ENCODE assay signal across 16 cellular contexts in the genomic region with DNA sequence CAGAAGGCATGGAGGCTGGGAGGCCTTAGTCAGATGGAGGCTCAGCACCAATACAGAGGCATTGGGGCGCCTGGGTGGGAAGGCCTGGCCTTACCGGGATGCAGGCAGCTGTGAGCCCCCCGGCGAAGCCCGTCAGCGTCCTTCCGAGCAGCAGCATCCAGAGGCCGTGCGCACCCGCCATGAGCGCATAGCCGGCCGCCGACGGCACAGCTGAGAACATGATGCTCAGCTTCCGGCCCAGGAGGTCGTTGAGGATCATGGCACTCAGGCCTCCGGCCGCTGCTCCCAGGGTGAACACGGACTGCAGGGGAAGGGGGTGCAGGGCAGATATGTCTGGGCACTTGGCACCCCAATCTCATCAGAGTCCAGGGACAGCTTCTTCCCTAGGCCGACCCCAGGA. TPM values are rescaled to one million over a fixed set of nuclear protein-coding genes. Genes with fewer than 3 reads are reported as not detected.
"Had no signal": no experiment of that assay in that cellular context is flagged by ENCODE, and none has a peak within 500 bp of the region (broad histone marks: within the 10 kb centered on the region; RNA-seq: fewer than 3 reads in every experiment).

No MANE protein-coding gene starts in this region.

- H3K27me3 ChIP-seq: ascending aorta, esophagus muscularis mucosa had no signal

- DNase-seq: activated CD4-positive, alpha-beta T cell treated with anti-CD3 and anti-CD28 coated beads for 4 hours; activated CD8-positive, alpha-beta memory T cell treated with anti-CD3 and anti-CD28 coated beads, Interleukin-2, amount 50 U/mL, for 48 hours; activated CD8-positive, alpha-beta T cell treated with anti-CD3 and anti-CD28 coated beads, Interleukin-2, amount 10 ng/mL, durations not matched to agents 7 days and 5 days; activated naive CD8-positive, alpha-beta T cell treated with anti-CD3 and anti-CD28 coated beads, Interleukin-2, amount 10 ng/mL, durations not matched to agents 7 days and 5 days; stimulated activated CD4-positive, alpha-beta T cell treated with anti-CD3 and anti-CD28 coated beads, Interleukin-2, amount 100 ng/mL, for 24 hours; stimulated activated naive CD4-positive, alpha-beta T cell; substantia nigra; T-helper 1 cell; transverse colon had no signal

- ATAC-seq: activated CD8-positive, alpha-beta T cell treated with anti-CD3 and anti-CD28 coated beads, Interleukin-2, amount 10 ng/mL, durations not matched to agents 7 days and 5 days; left lobe of liver; sciatic nerve had no signal

- H3K9me3 Mint-ChIP-seq: activated naive CD8-positive, alpha-beta T cell treated with anti-CD3 and anti-CD28 coated beads, Interleukin-2, amount 10 ng/mL, durations not matched to agents 7 days and 5 days had no signal

- H3K36me3 ChIP-seq: neutrophil, transverse colon had no signal

- H3K27me3 Mint-ChIP-seq: activated naive CD8-positive, alpha-beta T cell treated with anti-CD3 and anti-CD28 coated beads, Interleukin-2, amount 10 ng/mL, durations not matched to agents 7 days and 5 days had no signal

- H3K27ac ChIP-seq: ascending aorta, esophagus muscularis mucosa, neutrophil, transverse colon had no signal

- FAIRE-seq: bronchial epithelial cell had no signal

- H3K27ac Mint-ChIP-seq: activated CD8-positive, alpha-beta T cell treated with anti-CD3 and anti-CD28 coated beads, Interleukin-2, amount 10 ng/mL, durations not matched to agents 7 days and 5 days; activated naive CD8-positive, alpha-beta T cell treated with anti-CD3 and anti-CD28 coated beads, Interleukin-2, amount 10 ng/mL, durations not matched to agents 7 days and 5 days had no signal

- H3K9me3 ChIP-seq: ascending aorta, esophagus muscularis mucosa, neutrophil, transverse colon had no signal

- H3K36me3 Mint-ChIP-seq: activated naive CD8-positive, alpha-beta T cell treated with anti-CD3 and anti-CD28 coated beads, Interleukin-2, amount 10 ng/mL, durations not matched to agents 7 days and 5 days had no signal

- H3K4me3 ChIP-seq: ascending aorta, esophagus muscularis mucosa, transverse colon had no signal

RNA-seq across cellular contexts. Expression of a gene that starts 47.8 kb away (rescaled TPM):
- total RNA-seq: activated CD8-positive, alpha-beta T cell treated with anti-CD3 and anti-CD28 coated beads, Interleukin-2, amount 10 ng/mL, durations not matched to agents 7 days and 5 days; activated naive CD8-positive, alpha-beta T cell treated with anti-CD3 and anti-CD28 coated beads, Interleukin-2, amount 10 ng/mL, durations not matched to agents 7 days and 5 days; ascending aorta; bronchial epithelial cell; esophagus muscularis mucosa; fibroblast of villous mesenchyme; left lobe of liver; sciatic nerve; transverse colon had no signal

RNA-seq across cellular contexts. Expression of a gene that starts 57.6 kb away (rescaled TPM):
- total RNA-seq: activated CD8-positive, alpha-beta T cell treated with anti-CD3 and anti-CD28 coated beads, Interleukin-2, amount 10 ng/mL, durations not matched to agents 7 days and 5 days; bronchial epithelial cell had no signal
